8 cellular contexts compared by ENCODE assay signal in the genomic region with DNA sequence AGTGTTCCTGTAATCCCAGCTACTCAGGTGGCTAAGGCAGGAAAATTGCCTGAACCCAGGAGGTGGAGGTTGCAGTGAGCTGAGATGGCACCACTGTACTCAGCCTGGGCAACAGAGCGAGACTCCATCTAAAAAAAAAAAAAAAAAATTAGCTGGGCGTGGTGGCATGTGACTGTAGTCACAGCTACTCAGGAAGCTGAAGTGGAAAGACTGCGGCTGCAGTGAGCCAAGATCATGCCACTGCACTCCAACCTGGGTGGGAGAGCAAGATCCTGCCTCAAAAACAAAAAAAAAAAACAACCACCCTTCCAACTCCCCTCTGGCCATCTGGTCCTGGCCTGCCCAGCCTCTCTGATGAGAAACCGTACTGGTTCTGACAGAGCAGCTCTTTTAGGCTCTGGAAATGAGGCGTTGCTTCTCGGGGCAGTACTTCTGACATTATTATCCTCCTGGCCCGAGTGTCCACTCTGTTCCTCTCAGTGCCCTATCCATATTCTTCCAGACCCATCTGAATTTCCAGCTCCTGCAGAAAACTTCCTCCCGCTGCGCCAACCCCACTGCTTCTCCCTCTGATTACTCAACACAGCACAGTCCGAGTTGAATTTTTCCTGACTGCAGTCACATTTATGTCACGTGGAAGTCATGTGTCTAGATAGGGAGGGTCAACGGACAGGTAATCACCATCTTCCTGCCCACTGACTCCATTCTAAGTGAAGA. TPM values are rescaled to one million over a fixed set of nuclear protein-coding genes. Genes with fewer than 3 reads are reported as not detected.
A peak's percentile ranks its signal among the peaks of the same experiment; 100 is the strongest.
DNase-seq lines count a peak whose midpoint lies in the region; ATAC-seq and TF ChIP-seq lines count a peak whose summit lies in the region.

No MANE protein-coding gene starts in this region.

- H3K27me3 Mint-ChIP-seq in activated naive CD8-positive, alpha-beta T cell treated with anti-CD3 and anti-CD28 coated beads, Interleukin-2, amount 10 ng/mL, durations not matched to agents 7 days and 5 days: no peaks in the 10 kb centered on the region
- H3K27me3 Mint-ChIP-seq in glutamatergic neuron (ENCODE audit: unreplicated experiment): peaks cover 2% of the 10 kb centered on the region

- H3K36me3 Mint-ChIP-seq in activated naive CD8-positive, alpha-beta T cell treated with anti-CD3 and anti-CD28 coated beads, Interleukin-2, amount 10 ng/mL, durations not matched to agents 7 days and 5 days: peaks cover 8% of the 10 kb centered on the region
- no peaks in the 10 kb centered on the region for H3K36me3 Mint-ChIP-seq in glutamatergic neuron (ENCODE audit: unreplicated experiment)

- peak overlapping the region; percentile 44 for H3K27ac Mint-ChIP-seq in activated naive CD8-positive, alpha-beta T cell treated with anti-CD3 and anti-CD28 coated beads, Interleukin-2, amount 10 ng/mL, durations not matched to agents 7 days and 5 days
- H3K27ac Mint-ChIP-seq in glutamatergic neuron (ENCODE audit: unreplicated experiment): peak overlapping the region; percentile 11

- DNase-seq in G401 (ENCODE audit: low spot score): peak; percentile 73
- DNase-seq in activated naive CD8-positive, alpha-beta T cell treated with anti-CD3 and anti-CD28 coated beads, Interleukin-2, amount 10 ng/mL, durations not matched to agents 7 days and 5 days: no peak
- DNase-seq in glutamatergic neuron: no peak
- peak; percentile 84 for DNase-seq in renal cortical epithelial cell (ENCODE audit: low read depth)
- DNase-seq in HEK293T (ENCODE audit: extremely low spot score): no peak
- DNase-seq in activated CD4-positive, alpha-beta T cell treated with anti-CD3 and anti-CD28 coated beads, Interleukin-2, amount 50 U/mL, for 1 hour: no peak
- DNase-seq in NAMALWA (ENCODE audit: low spot score): no peak
- DNase-seq in NCI-H146 treated with DMSO at 0.1 percent for 48 hours (lab: John Stamatoyannopoulos, UW; ENCODE audit: unreplicated experiment): no peak

- CTCF ChIA-PET in HEK293T (lab: Yijun Ruan, JAX): no interaction called here

- POLR2A ChIA-PET in activated naive CD8-positive, alpha-beta T cell treated with anti-CD3 and anti-CD28 coated beads, Interleukin-2, amount 10 ng/mL, durations not matched to agents 7 days and 5 days (lab: Charles Lee): interaction anchor here (1.1 kb wide), 1 partner anchor 17 kb away, joined by 6 read pairs; no protein-coding TSS in a partner anchor
- POLR2A ChIA-PET in HEK293T (lab: Yijun Ruan, JAX): no interaction called here

- in situ Hi-C loops in G401 (cut with HindIII; ENCODE audit: low sequenced_read_pairs): no loop called here

- peak overlapping the region; percentile 14 for H3K4me3 Mint-ChIP-seq in activated naive CD8-positive, alpha-beta T cell treated with anti-CD3 and anti-CD28 coated beads, Interleukin-2, amount 10 ng/mL, durations not matched to agents 7 days and 5 days
- H3K4me3 Mint-ChIP-seq in glutamatergic neuron (ENCODE audit: unreplicated experiment): no peak overlapping the region

- no peak for TF ChIP-seq CTCF in glutamatergic neuron (IDR thresholded peaks at IDR 0.05; ENCODE audit: partially characterized antibody, unreplicated experiment)

- peak; percentile 45 for ATAC-seq in activated naive CD8-positive, alpha-beta T cell treated with anti-CD3 and anti-CD28 coated beads, Interleukin-2, amount 10 ng/mL, durations not matched to agents 7 days and 5 days (ENCODE audit: low read depth)

- H3K4me1 Mint-ChIP-seq in activated naive CD8-positive, alpha-beta T cell treated with anti-CD3 and anti-CD28 coated beads, Interleukin-2, amount 10 ng/mL, durations not matched to agents 7 days and 5 days: peaks cover 14% of the 10 kb centered on the region
- peaks cover 27% of the 10 kb centered on the region for H3K4me1 Mint-ChIP-seq in glutamatergic neuron (ENCODE audit: low read depth, unreplicated experiment)

- H3K9me3 Mint-ChIP-seq in activated naive CD8-positive, alpha-beta T cell treated with anti-CD3 and anti-CD28 coated beads, Interleukin-2, amount 10 ng/mL, durations not matched to agents 7 days and 5 days: no peaks in the 10 kb centered on the region
- no peaks in the 10 kb centered on the region for H3K9me3 Mint-ChIP-seq in glutamatergic neuron (ENCODE audit: unreplicated experiment)

TF ChIP-seq in HEK293T, 16 proteins besides CTCF, POLR2A, EP300 and RAD21:
- TF ChIP-seq, protein P1, sequence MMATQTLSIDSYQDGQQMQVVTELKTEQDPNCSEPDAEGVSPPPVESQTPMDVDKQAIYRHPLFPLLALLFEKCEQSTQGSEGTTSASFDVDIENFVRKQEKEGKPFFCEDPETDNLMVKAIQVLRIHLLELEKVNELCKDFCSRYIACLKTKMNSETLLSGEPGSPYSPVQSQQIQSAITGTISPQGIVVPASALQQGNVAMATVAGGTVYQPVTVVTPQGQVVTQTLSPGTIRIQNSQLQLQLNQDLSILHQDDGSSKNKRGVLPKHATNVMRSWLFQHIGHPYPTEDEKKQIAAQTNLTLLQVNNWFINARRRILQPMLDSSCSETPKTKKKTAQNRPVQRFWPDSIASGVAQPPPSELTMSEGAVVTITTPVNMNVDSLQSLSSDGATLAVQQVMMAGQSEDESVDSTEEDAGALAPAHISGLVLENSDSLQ (IDR thresholded peaks at IDR 0.05): no peak
- no peak for TF ChIP-seq CTBP1 (IDR thresholded peaks at IDR 0.05; ENCODE audit: borderline replicate concordance)
- no peak for TF ChIP-seq BHLHE40 (IDR thresholded peaks at IDR 0.05; ENCODE audit: borderline replicate concordance)
- no peak for TF ChIP-seq HDGF (IDR thresholded peaks at IDR 0.05; ENCODE audit: borderline replicate concordance)

RNA-seq across cellular contexts. Expression of a gene that starts 13.3 kb away (rescaled TPM):
- 54.8 and 56.2 TPM in 2 replicates for total RNA-seq in G401 (2014; rRNA removed; shearing (Covaris generic))
- 100 to 1,000 TPM; 125 to 137 TPM for total RNA-seq in activated naive CD8-positive, alpha-beta T cell treated with anti-CD3 and anti-CD28 coated beads, Interleukin-2, amount 10 ng/mL, durations not matched to agents 7 days and 5 days
- total RNA-seq in glutamatergic neuron (ENCODE audit: unreplicated experiment) (51.6 TPM), renal cortical epithelial cell (15.8 and 33.8 TPM in 2 replicates)

RNA-seq across cellular contexts. Expression of a gene that starts 44.0 kb away (rescaled TPM):
- 13.3 and 16.4 TPM in 2 replicates for total RNA-seq in G401 (2014; rRNA removed; shearing (Covaris generic))
- 10 to 100 TPM; 22.3 to 23.6 TPM for total RNA-seq in activated naive CD8-positive, alpha-beta T cell treated with anti-CD3 and anti-CD28 coated beads, Interleukin-2, amount 10 ng/mL, durations not matched to agents 7 days and 5 days
- total RNA-seq in glutamatergic neuron (ENCODE audit: unreplicated experiment): 12.7 TPM
- total RNA-seq in renal cortical epithelial cell: 9.9 and 24.9 TPM in 2 replicates

Comparison
In these comparisons a context has a peak if more than half of its experiments do, and no peak if none do; other contexts are left out.
1. DNase-seq: peak in G401 (single experiment) and renal cortical epithelial cell (single experiment); none in activated naive CD8-positive, alpha-beta T cell treated with anti-CD3 and anti-CD28 coated beads, Interleukin-2, amount 10 ng/mL, durations not matched to agents 7 days and 5 days (single experiment), glutamatergic neuron (single experiment), HEK293T (single experiment), activated CD4-positive, alpha-beta T cell treated with anti-CD3 and anti-CD28 coated beads, Interleukin-2, amount 50 U/mL, for 1 hour (single experiment), NAMALWA (single experiment) and NCI-H146 treated with DMSO at 0.1 percent for 48 hours (single experiment).